Comparison of ENCODE assay signal across 8 cellular contexts in the genomic region with DNA sequence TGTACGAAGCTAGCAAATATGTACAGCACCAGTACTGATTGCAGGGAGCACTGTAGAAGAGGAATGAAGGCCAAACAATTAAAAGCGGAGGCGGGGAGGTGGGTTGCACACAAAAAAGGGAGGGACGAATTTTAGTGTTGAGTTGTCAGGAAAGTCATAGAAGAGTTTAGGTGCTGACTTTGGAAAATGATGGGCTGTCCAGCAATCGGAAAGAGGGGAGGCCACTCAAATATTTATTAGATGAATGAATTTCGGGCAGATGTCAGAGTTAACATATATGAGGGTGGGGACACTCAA. TPM values are rescaled to one million over a fixed set of nuclear protein-coding genes. Genes with fewer than 3 reads are reported as not detected.
A peak's percentile ranks its signal among the peaks of the same experiment; 100 is the strongest.
DNase-seq lines count a peak whose midpoint lies in the region; ATAC-seq and TF ChIP-seq lines count a peak whose summit lies in the region.

No MANE protein-coding gene starts in this region.

- H3K9me3 ChIP-seq in Loucy (ENCODE audit: insufficient read depth, low read depth, low read length), result no peaks in the 10 kb centered on the region
- H3K9me3 ChIP-seq in naive thymus-derived CD4-positive, alpha-beta T cell (ENCODE audit: control insufficient read depth in 2 of 3, low read length in 3 of 3), result no peaks in the 10 kb centered on the region

- H3K4me1 ChIP-seq in Loucy (ENCODE audit: insufficient read depth, low read length, poor library complexity, severe bottlenecking), result peaks cover 41% of the 10 kb centered on the region
- peaks cover 4 to 28% of the 10 kb centered on the region in 2 donors for H3K4me1 ChIP-seq in naive thymus-derived CD4-positive, alpha-beta T cell (ENCODE audit: control insufficient read depth in 2 of 2, insufficient read depth in 2 of 2, low read length in 2 of 2)

- H3K4me1 Mint-ChIP-seq in naive thymus-derived CD4-positive, alpha-beta T cell, result peaks cover 35 to 58% (median 44%) of the 10 kb centered on the region in 7 donors

- H3K4me3 ChIP-seq in AG09309 (ENCODE audit: control insufficient read depth, low read depth, low read length) (peak overlapping the region; percentile 90), Loucy (ENCODE audit: low read length, poor library complexity, severe bottlenecking) (peak overlapping the region; percentile 82), coronary artery (peak overlapping the region; percentile 86)
- peak overlapping the region; percentile 80 for H3K4me3 ChIP-seq in naive thymus-derived CD4-positive, alpha-beta T cell (ENCODE audit: low read length)

- TF ChIP-seq CTCF in AG09309 (IDR thresholded peaks at IDR 0.05; ENCODE audit: control insufficient read depth, insufficient read depth, low read depth, low read length, missing control alignments) (no peak), Loucy (conservative IDR thresholded peaks at IDR 0.05; ENCODE audit: low read length) (no peak), coronary artery (IDR thresholded peaks at IDR 0.05) (no peak)

- H3F3A ChIP-seq in Loucy (ENCODE audit: low read depth), result no peaks in the 10 kb centered on the region

- H3K36me3 Mint-ChIP-seq in naive thymus-derived CD4-positive, alpha-beta T cell, result peaks cover 3 to 16% (median 8%) of the 10 kb centered on the region in 5 donors

- peaks cover 0 to 7% (median 0%) of the 10 kb centered on the region in 11 donors for H3K9me3 Mint-ChIP-seq in naive thymus-derived CD4-positive, alpha-beta T cell

- H3K4me3 Mint-ChIP-seq in naive thymus-derived CD4-positive, alpha-beta T cell, result peak overlapping the region; percentile 87 to 99 (median 95)

- no peak for DNase-seq in AG09309 (ENCODE audit: low read depth)
- DNase-seq in coronary artery (ENCODE audit: low spot score), result no peak
- no peak for DNase-seq in naive thymus-derived CD4-positive, alpha-beta T cell
- no peak for DNase-seq in head of caudate nucleus
- no peak for DNase-seq in NCI-H1048 (lab: John Stamatoyannopoulos, UW)

- peak overlapping the region; percentile 86 for H3K9ac ChIP-seq in Loucy (ENCODE audit: low read depth, low read length, poor library complexity, severe bottlenecking)

- peaks cover 26% of the 10 kb centered on the region for H4K20me1 ChIP-seq in Loucy (ENCODE audit: insufficient read depth, low read length, poor library complexity, severe bottlenecking)

- H3K4me2 ChIP-seq in Loucy (ENCODE audit: low read depth, low read length, poor library complexity, severe bottlenecking), result peak overlapping the region; percentile 71

- intact Hi-C loops in naive thymus-derived CD4-positive, alpha-beta T cell (cut with micrococcal nuclease), result loop anchor here (10.0 kb wide), 2 partner anchors 160 to 1860 kb away; a partner anchor contains a TSS
- intact Hi-C loops in head of caudate nucleus (cut with DNase I), result loop anchor here (10.0 kb wide), 2 partner anchors 60 to 150 kb away; a partner anchor contains a TSS

- H3K27me3 Mint-ChIP-seq in naive thymus-derived CD4-positive, alpha-beta T cell, result no peaks in the 10 kb centered on the region

- CTCF ChIA-PET in naive thymus-derived CD4-positive, alpha-beta T cell (lab: Charles Lee), result interaction anchor here (1.2 kb wide), 1 partner anchor 134 kb away, joined by 4 read pairs; a partner anchor contains a TSS

- ATAC-seq in naive thymus-derived CD4-positive, alpha-beta T cell, result no peak
- no peak for ATAC-seq in HG02884 (IDR thresholded peaks at IDR 0.05; ENCODE audit: unreplicated experiment)
- ATAC-seq in GM18873 (IDR thresholded peaks at IDR 0.05; ENCODE audit: low FRiP score, unreplicated experiment), result no peak

- H3K36me3 ChIP-seq in Loucy (ENCODE audit: insufficient read depth, low read length), result no peaks in the 10 kb centered on the region
- peaks cover 0 to 8% (median 0%) of the 10 kb centered on the region in 3 experiments for H3K36me3 ChIP-seq in naive thymus-derived CD4-positive, alpha-beta T cell (ENCODE audit: control insufficient read depth in 2 of 3, insufficient read depth in 3 of 3, low read length in 3 of 3)

- POLR2A ChIA-PET in naive thymus-derived CD4-positive, alpha-beta T cell (lab: Charles Lee), result interaction anchor here (0.6 to 4.7 kb wide), 17 partner anchors 9 to 726 kb away, joined by 3 to 81 read pairs (median 5); a partner anchor contains a TSS

- H3K79me2 ChIP-seq in Loucy (ENCODE audit: insufficient read depth, low read length), result peaks cover 74% of the 10 kb centered on the region

- peak overlapping the region; percentile 73 for H2AFZ ChIP-seq in Loucy (ENCODE audit: low read length)

- H3K27ac Mint-ChIP-seq in naive thymus-derived CD4-positive, alpha-beta T cell, result peak overlapping the region; percentile 96 to 100 (median 98)

- H3K27me3 ChIP-seq in Loucy (ENCODE audit: insufficient read depth, low read length, poor library complexity, severe bottlenecking), result no peaks in the 10 kb centered on the region
- no peaks in the 10 kb centered on the region for H3K27me3 ChIP-seq in naive thymus-derived CD4-positive, alpha-beta T cell (ENCODE audit: control insufficient read depth in 2 of 2, insufficient read depth in 2 of 2, low read length in 2 of 2)

- H3K27ac ChIP-seq in coronary artery, result peak overlapping the region; percentile 91 to 93
- peak overlapping the region; percentile 92 for H3K27ac ChIP-seq in naive thymus-derived CD4-positive, alpha-beta T cell (ENCODE audit: low read depth, low read length)

- no peaks in the 10 kb centered on the region for H3K9me2 ChIP-seq in Loucy (replicated peaks; ENCODE audit: low read depth, low read length)

RNA-seq across cellular contexts. Expression of a gene that starts 0.5 kb away (rescaled TPM):
- total RNA-seq in naive thymus-derived CD4-positive, alpha-beta T cell, result 10 to 100 TPM; 23.8 to 31.4 (median 28.1) TPM
- 10 to 100 TPM; 13.2 to 19.1 TPM for polyA plus RNA-seq in naive thymus-derived CD4-positive, alpha-beta T cell

RNA-seq across cellular contexts. Expression of a gene that starts 56.0 kb away (rescaled TPM):
- 1 to 10 TPM; 2.6 to 7.1 (median 5.1) TPM for total RNA-seq in naive thymus-derived CD4-positive, alpha-beta T cell
- 1 to 10 TPM; 2.8 to 3.5 TPM for polyA plus RNA-seq in naive thymus-derived CD4-positive, alpha-beta T cell
